In the genomic region with DNA sequence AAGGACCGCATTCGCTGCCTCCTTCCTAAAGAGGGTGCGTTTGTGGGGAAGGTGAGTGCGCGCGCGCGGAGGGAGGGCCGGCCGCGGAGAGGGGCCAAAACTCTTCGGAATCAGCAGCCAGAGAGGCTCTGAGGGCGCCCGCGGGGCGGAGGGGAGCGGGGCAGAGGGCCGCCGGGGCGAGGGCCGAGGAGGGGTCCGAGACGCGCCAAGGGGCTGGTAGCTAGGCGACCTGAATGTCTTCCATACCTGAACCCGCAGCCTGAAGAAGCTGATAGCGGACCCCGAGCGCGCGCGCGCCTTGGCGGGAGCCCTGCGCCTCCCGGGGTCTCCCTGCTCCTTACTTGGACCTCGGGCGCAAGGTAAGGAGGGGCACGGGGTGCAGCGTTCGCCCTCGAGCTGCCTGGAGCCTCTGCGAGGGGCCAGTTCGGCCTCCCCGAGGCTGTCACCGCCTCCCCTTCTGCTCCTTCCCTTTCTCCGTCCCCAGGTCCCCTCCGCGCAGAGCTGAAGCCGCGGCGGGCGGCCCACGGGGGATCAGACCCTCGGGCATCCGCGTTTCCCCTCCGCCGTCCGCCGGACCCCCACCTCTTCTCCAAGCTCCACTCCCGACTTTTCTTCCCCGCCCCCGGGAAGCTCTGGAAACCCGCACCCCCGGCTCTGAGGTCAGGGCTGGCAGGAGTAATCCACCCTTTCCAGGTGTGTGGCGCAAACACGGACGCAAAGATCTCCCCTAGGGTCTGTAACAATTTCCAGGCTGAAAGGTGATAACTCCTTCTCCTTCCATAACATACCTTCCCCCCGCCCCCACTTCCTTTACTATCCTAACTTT, we compare ENCODE assay signal across 9 cellular contexts. TPM values are rescaled to one million over a fixed set of nuclear protein-coding genes. Genes with fewer than 3 reads are reported as not detected.
DNase-seq lines count a peak whose midpoint lies in the region; ATAC-seq lines count a peak whose summit lies in the region.
"Had no signal": no experiment of that assay in that cellular context is flagged by ENCODE, and none has a peak within 500 bp of the region (broad histone marks: within the 10 kb centered on the region; RNA-seq: fewer than 3 reads in every experiment).

No MANE protein-coding gene starts in this region.

- peak overlapping the region; percentile 61 for H3K4me3 ChIP-seq in iPS-15b (ENCODE audit: low read depth, low read length)

- no peaks in the 10 kb centered on the region for H3K36me3 Mint-ChIP-seq in T-helper 1 cell treated with Interleukin-12 subunit alpha and Interleukin-12 subunit beta and Interleukin-4 antibody, amounts not matched to agents 30 μg/mL and 1 μg/mL, for 36 hours (ENCODE audit: low read depth)
- no peaks in the 10 kb centered on the region for H3K36me3 Mint-ChIP-seq in activated naive CD8-positive, alpha-beta T cell treated with anti-CD3 and anti-CD28 coated beads, Interleukin-2, amount 10 ng/mL, durations not matched to agents 7 days and 5 days
- peaks cover 0 to 2% of the 10 kb centered on the region in 2 donors for H3K36me3 Mint-ChIP-seq in stimulated activated naive B cell treated with anti-CD40 and anti-IgM and Interleukin-4, amounts not matched to agents 10 μg/mL and 1 μg/mL and 100 μg/mL, for 72 hours

- no peaks in the 10 kb centered on the region for H3K36me3 ChIP-seq in iPS-15b (ENCODE audit: control insufficient read depth, insufficient read depth, low read length)

- no peaks in the 10 kb centered on the region for H3K9me3 ChIP-seq in iPS-15b (ENCODE audit: control insufficient read depth, insufficient read depth, low read length)

- peak overlapping the region; percentile 38 for H3K9ac ChIP-seq in iPS-15b (ENCODE audit: low read depth, low read length)
- H3K9ac ChIP-seq: KMS-11 had no signal

- POLR2A ChIA-PET in activated naive CD8-positive, alpha-beta T cell treated with anti-CD3 and anti-CD28 coated beads, Interleukin-2, amount 10 ng/mL, durations not matched to agents 7 days and 5 days (lab: Charles Lee) = no interaction called here

- no peak for ATAC-seq in activated naive CD8-positive, alpha-beta T cell treated with anti-CD3 and anti-CD28 coated beads, Interleukin-2, amount 10 ng/mL, durations not matched to agents 7 days and 5 days (ENCODE audit: low read depth)
- peak; percentile 41 to 50 for ATAC-seq in stimulated activated naive B cell treated with anti-CD40 and anti-IgM and Interleukin-4, amounts not matched to agents 10 μg/mL and 1 μg/mL and 100 μg/mL, for 72 hours (replicated peaks)
- ATAC-seq in HG03442 (IDR thresholded peaks at IDR 0.05; ENCODE audit: unreplicated experiment) = no peak

- H3K9me3 Mint-ChIP-seq in T-helper 1 cell treated with Interleukin-12 subunit alpha and Interleukin-12 subunit beta and Interleukin-4 antibody, amounts not matched to agents 30 μg/mL and 1 μg/mL, for 36 hours = no peaks in the 10 kb centered on the region
- peaks cover 1% of the 10 kb centered on the region for H3K9me3 Mint-ChIP-seq in activated naive CD8-positive, alpha-beta T cell treated with anti-CD3 and anti-CD28 coated beads, Interleukin-2, amount 10 ng/mL, durations not matched to agents 7 days and 5 days
- H3K9me3 Mint-ChIP-seq in stimulated activated naive B cell treated with anti-CD40 and anti-IgM and Interleukin-4, amounts not matched to agents 10 μg/mL and 1 μg/mL and 100 μg/mL, for 72 hours = no peaks in the 10 kb centered on the region

- H3K4me1 ChIP-seq in iPS-15b (ENCODE audit: control insufficient read depth, insufficient read depth, low read length) = no peaks in the 10 kb centered on the region

- H3K4me1 Mint-ChIP-seq in T-helper 1 cell treated with Interleukin-12 subunit alpha and Interleukin-12 subunit beta and Interleukin-4 antibody, amounts not matched to agents 30 μg/mL and 1 μg/mL, for 36 hours (ENCODE audit: low read depth) = peaks cover 2% of the 10 kb centered on the region
- H3K4me1 Mint-ChIP-seq in activated naive CD8-positive, alpha-beta T cell treated with anti-CD3 and anti-CD28 coated beads, Interleukin-2, amount 10 ng/mL, durations not matched to agents 7 days and 5 days = peaks cover 8% of the 10 kb centered on the region
- peaks cover 7 to 8% of the 10 kb centered on the region in 2 donors for H3K4me1 Mint-ChIP-seq in stimulated activated naive B cell treated with anti-CD40 and anti-IgM and Interleukin-4, amounts not matched to agents 10 μg/mL and 1 μg/mL and 100 μg/mL, for 72 hours

- no peak overlapping the region for H3K27ac Mint-ChIP-seq in T-helper 1 cell treated with Interleukin-12 subunit alpha and Interleukin-12 subunit beta and Interleukin-4 antibody, amounts not matched to agents 30 μg/mL and 1 μg/mL, for 36 hours
- no peak overlapping the region for H3K27ac Mint-ChIP-seq in activated naive CD8-positive, alpha-beta T cell treated with anti-CD3 and anti-CD28 coated beads, Interleukin-2, amount 10 ng/mL, durations not matched to agents 7 days and 5 days
- no peak overlapping the region for H3K27ac Mint-ChIP-seq in stimulated activated naive B cell treated with anti-CD40 and anti-IgM and Interleukin-4, amounts not matched to agents 10 μg/mL and 1 μg/mL and 100 μg/mL, for 72 hours

- no peak for DNase-seq in T-helper 1 cell
- peak; percentile 37 for DNase-seq in activated naive CD8-positive, alpha-beta T cell treated with anti-CD3 and anti-CD28 coated beads, Interleukin-2, amount 10 ng/mL, durations not matched to agents 7 days and 5 days
- no peak for DNase-seq in stimulated activated naive B cell treated with anti-CD40 and anti-IgM and Interleukin-4, amounts not matched to agents 10 μg/mL and 1 μg/mL and 100 μg/mL, for 72 hours
- DNase-seq in COLO668 (lab: John Stamatoyannopoulos, UW; ENCODE audit: unreplicated experiment) = no peak
- DNase-seq in activated effector memory CD4-positive, alpha-beta T cell treated with Interleukin-2 at 50 U/mL for 16 hours = no peak

- peaks cover 48% of the 10 kb centered on the region for H3K27me3 ChIP-seq in iPS-15b (ENCODE audit: control insufficient read depth, insufficient read depth, low read length)

- H3K4me3 Mint-ChIP-seq in T-helper 1 cell treated with Interleukin-12 subunit alpha and Interleukin-12 subunit beta and Interleukin-4 antibody, amounts not matched to agents 30 μg/mL and 1 μg/mL, for 36 hours = peak overlapping the region; percentile 52
- peak overlapping the region; percentile 69 for H3K4me3 Mint-ChIP-seq in activated naive CD8-positive, alpha-beta T cell treated with anti-CD3 and anti-CD28 coated beads, Interleukin-2, amount 10 ng/mL, durations not matched to agents 7 days and 5 days
- peak overlapping the region; percentile 73 to 83 for H3K4me3 Mint-ChIP-seq in stimulated activated naive B cell treated with anti-CD40 and anti-IgM and Interleukin-4, amounts not matched to agents 10 μg/mL and 1 μg/mL and 100 μg/mL, for 72 hours

- H3K27me3 Mint-ChIP-seq in T-helper 1 cell treated with Interleukin-12 subunit alpha and Interleukin-12 subunit beta and Interleukin-4 antibody, amounts not matched to agents 30 μg/mL and 1 μg/mL, for 36 hours (ENCODE audit: low read depth) = peaks cover 80% of the 10 kb centered on the region
- H3K27me3 Mint-ChIP-seq in activated naive CD8-positive, alpha-beta T cell treated with anti-CD3 and anti-CD28 coated beads, Interleukin-2, amount 10 ng/mL, durations not matched to agents 7 days and 5 days = peaks cover 73% of the 10 kb centered on the region
- peaks cover 42 to 51% of the 10 kb centered on the region in 2 donors for H3K27me3 Mint-ChIP-seq in stimulated activated naive B cell treated with anti-CD40 and anti-IgM and Interleukin-4, amounts not matched to agents 10 μg/mL and 1 μg/mL and 100 μg/mL, for 72 hours

RNA-seq across cellular contexts. Expression of a gene that starts 13.1 kb away (rescaled TPM):
- 100 to 1,000 TPM; 204 to 218 TPM for total RNA-seq in activated naive CD8-positive, alpha-beta T cell treated with anti-CD3 and anti-CD28 coated beads, Interleukin-2, amount 10 ng/mL, durations not matched to agents 7 days and 5 days

Comparison
In these comparisons a context has a peak if more than half of its experiments do, and no peak if none do; other contexts are left out.
1. ATAC-seq: peak in stimulated activated naive B cell treated with anti-CD40 and anti-IgM and Interleukin-4, amounts not matched to agents 10 μg/mL and 1 μg/mL and 100 μg/mL, for 72 hours (2 of 2); none in activated naive CD8-positive, alpha-beta T cell treated with anti-CD3 and anti-CD28 coated beads, Interleukin-2, amount 10 ng/mL, durations not matched to agents 7 days and 5 days (single experiment) and HG03442 (single experiment).
2. Peak in every context shown above with its lines, with median percentiles within 50 percentile points of each other: H3K4me3 Mint-ChIP-seq.